8 cellular contexts compared by ENCODE assay signal in genomic region chr15:51830279-51830806, GRCh38. TPM values are rescaled to one million over a fixed set of nuclear protein-coding genes. Genes with fewer than 3 reads are reported as not detected.
DNase-seq lines count a peak whose midpoint lies in the region; ATAC-seq and TF ChIP-seq lines count a peak whose summit lies in the region.

No MANE protein-coding gene starts in this region.

- no peak for ATAC-seq in activated naive CD4-positive, alpha-beta T cell treated with anti-CD3 and anti-CD28 coated beads, Interleukin-2, amount 50 U/mL, for 72 hours
- peak; percentile 26 for ATAC-seq in sciatic nerve
- no peak for ATAC-seq in HG02763 (IDR thresholded peaks at IDR 0.05; ENCODE audit: unreplicated experiment)
- ATAC-seq in HG03521 (IDR thresholded peaks at IDR 0.05; ENCODE audit: unreplicated experiment), result no peak

- H3K36me3 Mint-ChIP-seq in activated naive CD4-positive, alpha-beta T cell treated with anti-CD3 and anti-CD28 coated beads, Interleukin-2, amount 50 U/mL, for 72 hours, result peaks cover 11% of the 10 kb centered on the region in 2 donors

- intact Hi-C loops in sciatic nerve (cut with DNase I), result no loop called here

- H3K27ac Mint-ChIP-seq in activated naive CD4-positive, alpha-beta T cell treated with anti-CD3 and anti-CD28 coated beads, Interleukin-2, amount 50 U/mL, for 72 hours, result peak overlapping the region; percentile 89 to 95

- peak overlapping the region; percentile 89 for H3K4me3 ChIP-seq in GM12864 (ENCODE audit: low read depth, low read length)

- TF ChIP-seq CTCF in GM12864 (IDR thresholded peaks at IDR 0.05; ENCODE audit: low read depth, low read length, missing control alignments), result no peak

- DNase-seq in GM12864 (ENCODE audit: low read depth) (no peak), HS-27A (ENCODE audit: low read depth) (peak; percentile 41), hepatic stellate cell (ENCODE audit: low spot score) (peak; percentile 21), sciatic nerve (ENCODE audit: low spot score) (no peak), NCI-H1092 (lab: John Stamatoyannopoulos, UW) (no peak)
- DNase-seq in activated naive CD4-positive, alpha-beta T cell treated with anti-CD3 and anti-CD28 coated beads, Interleukin-2, amount 50 U/mL, for 72 hours (ENCODE audit: low spot score in 2 of 2), result no peak

- H3K9me3 Mint-ChIP-seq in activated naive CD4-positive, alpha-beta T cell treated with anti-CD3 and anti-CD28 coated beads, Interleukin-2, amount 50 U/mL, for 72 hours, result no peaks in the 10 kb centered on the region

RNA-seq across cellular contexts. Expression of gene TMOD3, which starts 0.9 kb away (rescaled TPM):
- total RNA-seq in activated naive CD4-positive, alpha-beta T cell treated with anti-CD3 and anti-CD28 coated beads, Interleukin-2, amount 50 U/mL, for 72 hours, result 10 to 100 TPM; 53.9 to 56.3 TPM
- 74.7 TPM for total RNA-seq in sciatic nerve

Comparison
In these comparisons a context has a peak if more than half of its experiments do, and no peak if none do; other contexts are left out.
1. DNase-seq: peak in HS-27A (single experiment) and hepatic stellate cell (single experiment); none in GM12864 (single experiment), activated naive CD4-positive, alpha-beta T cell treated with anti-CD3 and anti-CD28 coated beads, Interleukin-2, amount 50 U/mL, for 72 hours (0 of 2), sciatic nerve (single experiment) and NCI-H1092 (single experiment).